In genomic region chr2:228318218-228318617, GRCh38 we compare ENCODE assay signal across 9 cellular contexts.
DNase-seq lines count a peak whose midpoint lies in the region; ATAC-seq and TF ChIP-seq lines count a peak whose summit lies in the region.
"Had no signal": no experiment of that assay in that cellular context is flagged by ENCODE, and none has a peak within 500 bp of the region (broad histone marks: within the 10 kb centered on the region; RNA-seq: fewer than 3 reads in every experiment).

No MANE protein-coding gene starts in this region.

- 38% methylated on average over 1 of the region's 1 CpG for WGBS in hepatocyte (ENCODE audit: low lambda C conversion rate, missing lambda C conversion rate)
- 55% methylated on average over 1 of the region's 1 CpG for WGBS in prostate gland

- H3K36me3 ChIP-seq in HEK293 (ENCODE audit: control insufficient read depth in 2 of 2, insufficient read depth in 1 of 2, low read length in 2 of 2) (no peaks in the 10 kb centered on the region), hepatocyte (replicated peaks; ENCODE audit: insufficient read depth, low read depth) (no peaks in the 10 kb centered on the region), prostate gland (no peaks in the 10 kb centered on the region)

- H3K79me2 ChIP-seq in hepatocyte: no peaks in the 10 kb centered on the region

- H3K4me3 ChIP-seq in HEK293 (ENCODE audit: low read depth, low read length) (no peak overlapping the region), hepatocyte (no peak overlapping the region), prostate gland (no peak overlapping the region)

- intact Hi-C loops in prostate gland (cut with DNase I): no loop called here

- TF ChIP-seq CTCF in HEK293 (tag by site-specific recombination; IDR thresholded peaks at IDR 0.05) (no peak), hepatocyte (IDR thresholded peaks at IDR 0.05; ENCODE audit: poor library complexity) (peak; percentile 32), prostate gland (IDR thresholded peaks at IDR 0.05) (peak in 1 of 4 experiments; percentile 13)

- DNase-seq in COLO668 (lab: John Stamatoyannopoulos, UW; ENCODE audit: unreplicated experiment) (peak; percentile 54), RPMI8226 (peak; percentile 75), hepatocyte (ENCODE audit: low spot score) (peak; percentile 34), T-cell (no peak), prostate gland (ENCODE audit: low spot score) (no peak)
- DNase-seq: central memory CD4-positive, alpha-beta T cell had no signal

- H3K27ac Mint-ChIP-seq in T-cell: no peak overlapping the region

- H3K27me3 ChIP-seq in hepatocyte: no peaks in the 10 kb centered on the region
- H3K27me3 ChIP-seq in prostate gland (replicated peaks; ENCODE audit: insufficient read depth): no peaks in the 10 kb centered on the region

- POLR2A ChIA-PET in HEK293 (lab: Yijun Ruan, JAX): no interaction called here
- POLR2A ChIA-PET in T-cell (lab: Charles Lee): no interaction called here

- H3K27ac ChIP-seq in HEK293 (ENCODE audit: extremely low read depth, low read depth, low read length) (no peak overlapping the region), hepatocyte (no peak overlapping the region), prostate gland (no peak overlapping the region)

- no peak overlapping the region for H3K4me2 ChIP-seq in hepatocyte

- H4K20me1 ChIP-seq in hepatocyte (ENCODE audit: insufficient read depth, poor library complexity, severe bottlenecking): no peaks in the 10 kb centered on the region

- H3K9me2 ChIP-seq in hepatocyte (replicated peaks; ENCODE audit: insufficient read depth): no peaks in the 10 kb centered on the region

- CTCF ChIA-PET in HEK293 (lab: Yijun Ruan, JAX): interaction anchor here (0.6 to 1.0 kb wide), 2 partner anchors 269 to 955 kb away, joined by 3 to 5 read pairs; no protein-coding TSS in a partner anchor
- CTCF ChIA-PET in T-cell (lab: Charles Lee): no interaction called here

- ATAC-seq in GM18498 (IDR thresholded peaks at IDR 0.05; ENCODE audit: unreplicated experiment) (no peak), GM18870 (IDR thresholded peaks at IDR 0.05; ENCODE audit: unreplicated experiment) (no peak), T-cell (replicated peaks in 1 of 4) (no peak)

- H3K9me3 ChIP-seq in HEK293 (ENCODE audit: control insufficient read depth, insufficient read depth, low read depth, low read length) (no peaks in the 10 kb centered on the region), hepatocyte (ENCODE audit: low read depth) (no peaks in the 10 kb centered on the region), prostate gland (no peaks in the 10 kb centered on the region)

- H3K4me1 Mint-ChIP-seq in T-cell: no peaks in the 10 kb centered on the region

- no peak overlapping the region for H2AFZ ChIP-seq in hepatocyte

- H3K4me1 ChIP-seq in HEK293 (ENCODE audit: control insufficient read depth, insufficient read depth, low read length) (peaks cover 4% of the 10 kb centered on the region; the same call in 1 of the 2 replicates), hepatocyte (ENCODE audit: insufficient read depth) (no peaks in the 10 kb centered on the region), prostate gland (replicated peaks) (no peaks in the 10 kb centered on the region)

- no peaks in the 10 kb centered on the region for H3K27me3 Mint-ChIP-seq in T-cell

- no peak for TF ChIP-seq POLR2A in prostate gland (IDR thresholded peaks at IDR 0.05)

- H3K36me3 Mint-ChIP-seq in T-cell: no peaks in the 10 kb centered on the region

- peaks cover 5 to 9% (median 5%) of the 10 kb centered on the region in 3 donors for H3K9me3 Mint-ChIP-seq in T-cell

- H3K4me3 Mint-ChIP-seq in T-cell: no peak overlapping the region

TF ChIP-seq in HEK293, 187 proteins besides CTCF, POLR2A, EP300 and RAD21:
- TF ChIP-seq ZNF449 (tag by site-specific recombination; IDR thresholded peaks at IDR 0.05): no peak
- TF ChIP-seq ZBTB6 (tag by site-specific recombination; IDR thresholded peaks at IDR 0.05): no peak
- TF ChIP-seq SCRT1 (tag by site-specific recombination; IDR thresholded peaks at IDR 0.05; ENCODE audit: borderline replicate concordance): no peak
- no peak for TF ChIP-seq ZNF362 (tag by site-specific recombination; IDR thresholded peaks at IDR 0.05)
- no peak for TF ChIP-seq ZNF133 (tag by site-specific recombination; IDR thresholded peaks at IDR 0.05)
- TF ChIP-seq ZNF18 (tag by site-specific recombination; IDR thresholded peaks at IDR 0.05): peak; percentile 49; the same call in 1 of the 2 replicates

Comparison
In these comparisons a context has a peak if more than half of its experiments do, and no peak if none do; other contexts are left out.
1. DNase-seq: peak in COLO668 (single experiment), RPMI8226 (single experiment) and hepatocyte (single experiment); none in T-cell (0 of 34) and prostate gland (single experiment).